Comparison of ENCODE assay signal across 26 cellular contexts in genomic region chr11:20014067-20014402, GRCh38.
DNase-seq lines count a peak whose midpoint lies in the region; ATAC-seq, FAIRE-seq and TF ChIP-seq lines count a peak whose summit lies in the region.
"Had no signal": no experiment of that assay in that cellular context is flagged by ENCODE, and none has a peak within 500 bp of the region (broad histone marks: within the 10 kb centered on the region; RNA-seq: fewer than 3 reads in every experiment).

No MANE protein-coding gene starts in this region.

- H3K36me3 ChIP-seq in heart right ventricle (no peaks in the 10 kb centered on the region), spleen (no peaks in the 10 kb centered on the region)
- H3K36me3 ChIP-seq: breast epithelium, esophagus muscularis mucosa, lower lobe of right lung had no signal

- no peak for TF ChIP-seq EP300 in A549 (IDR thresholded peaks at IDR 0.05)

- TF ChIP-seq POLR2A in A549 (IDR thresholded peaks at IDR 0.05; ENCODE audit: low read length) (no peak), spleen (IDR thresholded peaks at IDR 0.05) (no peak)

- no peak for DNase-seq in A549 (ENCODE audit: low read depth in 1 of 2, low spot score in 1 of 2)
- peak; percentile 75 for DNase-seq in NCI-H69 (lab: John Stamatoyannopoulos, UW)
- DNase-seq in heart right ventricle: no peak
- DNase-seq in nephron progenitor cell: no peak
- DNase-seq in left lobe of liver (ENCODE audit: low spot score): no peak
- no peak for DNase-seq in GF-D8 (lab: John Stamatoyannopoulos, UW)
- DNase-seq in spleen: no peak
- DNase-seq: ACHN; activated CD4-positive, alpha-beta T cell treated with anti-CD3 and anti-CD28 coated beads, Interleukin-2, amount 10 ng/mL, durations not matched to agents 24 days and 14 days; activated T-cell treated with anti-CD3 and anti-CD28 coated beads, Interleukin-2, amount 50 U/mL, for 48 hours; C1 segment of cervical spinal cord; EL; foreskin melanocyte; hypothalamus; KBM-7; lower lobe of right lung; MG63; stimulated activated CD4-positive, alpha-beta T cell treated with anti-CD3 and anti-CD28 coated beads, Interleukin-2, amount 100 ng/mL, for 48 hours had no signal

- H3K36me3 Mint-ChIP-seq in nephron progenitor cell (ENCODE audit: low read depth): no peaks in the 10 kb centered on the region
- H3K36me3 Mint-ChIP-seq: stimulated activated effector memory CD8-positive, alpha-beta T cell treated with anti-CD3 and anti-CD28 coated beads, Interleukin-12 subunit alpha, Interleukin-12 subunit beta, amount 100 ng/mL, for 72 hours had no signal

- no peak for TF ChIP-seq RAD21 in A549 (conservative IDR thresholded peaks at IDR 0.05 in 1 of 2, IDR thresholded peaks at IDR 0.05 in 1 of 2)

- no peak overlapping the region for H3K4me3 Mint-ChIP-seq in nephron progenitor cell
- H3K4me3 Mint-ChIP-seq: activated CD4-positive, alpha-beta T cell treated with anti-CD3 and anti-CD28 coated beads, Interleukin-2, amount 10 ng/mL, durations not matched to agents 24 days and 14 days; stimulated activated effector memory CD8-positive, alpha-beta T cell treated with anti-CD3 and anti-CD28 coated beads, Interleukin-12 subunit alpha, Interleukin-12 subunit beta, amount 100 ng/mL, for 72 hours; T-helper 1 cell treated with Interleukin-12 subunit alpha and Interleukin-12 subunit beta and Interleukin-4 antibody, amounts not matched to agents 30 μg/mL and 1 μg/mL, for 36 hours had no signal

- H3K4me3 ChIP-seq in A549 (no peak overlapping the region), heart right ventricle (no peak overlapping the region), spleen (no peak overlapping the region)
- H3K4me3 ChIP-seq: breast epithelium, coronary artery, esophagus muscularis mucosa, lower lobe of right lung, MG63, smooth muscle cell had no signal

- H3K4me1 Mint-ChIP-seq in nephron progenitor cell: peaks cover 41% of the 10 kb centered on the region
- H3K4me1 Mint-ChIP-seq: activated CD4-positive, alpha-beta T cell treated with anti-CD3 and anti-CD28 coated beads, Interleukin-2, amount 10 ng/mL, durations not matched to agents 24 days and 14 days; stimulated activated effector memory CD8-positive, alpha-beta T cell treated with anti-CD3 and anti-CD28 coated beads, Interleukin-12 subunit alpha, Interleukin-12 subunit beta, amount 100 ng/mL, for 72 hours had no signal

- no peaks in the 10 kb centered on the region for H3K9me3 Mint-ChIP-seq in nephron progenitor cell
- H3K9me3 Mint-ChIP-seq: activated CD4-positive, alpha-beta T cell treated with anti-CD3 and anti-CD28 coated beads, Interleukin-2, amount 10 ng/mL, durations not matched to agents 24 days and 14 days; stimulated activated effector memory CD8-positive, alpha-beta T cell treated with anti-CD3 and anti-CD28 coated beads, Interleukin-12 subunit alpha, Interleukin-12 subunit beta, amount 100 ng/mL, for 72 hours; T-helper 1 cell treated with Interleukin-12 subunit alpha and Interleukin-12 subunit beta and Interleukin-4 antibody, amounts not matched to agents 30 μg/mL and 1 μg/mL, for 36 hours had no signal

- no peaks in the 10 kb centered on the region for H3K27me3 ChIP-seq in heart right ventricle
- H3K27me3 ChIP-seq in spleen (replicated peaks in 1 of 7): peaks cover 0 to 10% (median 0%) of the 10 kb centered on the region in 7 donors
- H3K27me3 ChIP-seq: breast epithelium, esophagus muscularis mucosa, MG63 had no signal

- ATAC-seq in A549 (no peak; a peak in 1 of 6 replicates), heart right ventricle (peak in 6 of 8 donors; percentile 5 to 59 (median 22)), left lobe of liver (no peak), GM18511 (IDR thresholded peaks at IDR 0.05; ENCODE audit: unreplicated experiment) (no peak)
- ATAC-seq: lower lobe of right lung; stimulated activated effector memory CD8-positive, alpha-beta T cell treated with anti-CD3 and anti-CD28 coated beads, Interleukin-12 subunit alpha, Interleukin-12 subunit beta, amount 100 ng/mL, for 72 hours had no signal

- peak overlapping the region; percentile 46 for H3K4me2 ChIP-seq in A549
- H3K4me2 ChIP-seq: smooth muscle cell had no signal

- intact Hi-C loops in heart right ventricle (cut with DNase I): no loop called here
- intact Hi-C loops in spleen (cut with DNase I; ENCODE audit: low total_unique reads): no loop called here

- peak overlapping the region; percentile 86 for H3K27ac Mint-ChIP-seq in nephron progenitor cell
- H3K27ac Mint-ChIP-seq: activated CD4-positive, alpha-beta T cell treated with anti-CD3 and anti-CD28 coated beads, Interleukin-2, amount 10 ng/mL, durations not matched to agents 24 days and 14 days; stimulated activated effector memory CD8-positive, alpha-beta T cell treated with anti-CD3 and anti-CD28 coated beads, Interleukin-12 subunit alpha, Interleukin-12 subunit beta, amount 100 ng/mL, for 72 hours; T-helper 1 cell treated with Interleukin-12 subunit alpha and Interleukin-12 subunit beta and Interleukin-4 antibody, amounts not matched to agents 30 μg/mL and 1 μg/mL, for 36 hours had no signal

- H3K9me3 ChIP-seq in A549 (no peaks in the 10 kb centered on the region), heart right ventricle (no peaks in the 10 kb centered on the region), spleen (no peaks in the 10 kb centered on the region)
- H3K9me3 ChIP-seq: breast epithelium, esophagus muscularis mucosa, lower lobe of right lung, MG63 had no signal

- peak overlapping the region; percentile 67 to 82 for H3K27ac ChIP-seq in A549
- H3K27ac ChIP-seq in heart right ventricle: peak overlapping the region in 6 of 10 donors; percentile 20 to 66 (median 47)
- no peak overlapping the region for H3K27ac ChIP-seq in spleen
- H3K27ac ChIP-seq: breast epithelium, coronary artery, esophagus muscularis mucosa, lower lobe of right lung had no signal

- H3K27me3 Mint-ChIP-seq in nephron progenitor cell (ENCODE audit: low read depth, poor library complexity): no peaks in the 10 kb centered on the region

- WGBS in A549 (ENCODE audit: missing lambda C conversion rate): 50% methylated on average over 2 of the region's 2 CpGs
- 20 to 33% methylated on average over 2 of the region's 2 CpGs for WGBS in heart right ventricle, 2 donors
- 18 to 24% (median 21%) methylated on average over 2 of the region's 2 CpGs for WGBS in spleen, 5 donors

- POLR2A ChIA-PET in A549 (lab: Yijun Ruan, JAX): no interaction called here

- no peak for TF ChIP-seq CTCF in A549 (IDR thresholded peaks at IDR 0.05)
- TF ChIP-seq CTCF in heart right ventricle (IDR thresholded peaks at IDR 0.05): no peak
- TF ChIP-seq CTCF in nephron progenitor cell (IDR thresholded peaks at IDR 0.05): no peak
- no peak for TF ChIP-seq CTCF in spleen (IDR thresholded peaks at IDR 0.05 in 8 of 11, conservative IDR thresholded peaks at IDR 0.05 in 3 of 11)

- H3K4me1 ChIP-seq in A549: peaks cover 63% of the 10 kb centered on the region
- peaks cover 0 to 53% (median 12%) of the 10 kb centered on the region in 9 donors for H3K4me1 ChIP-seq in heart right ventricle
- H3K4me1 ChIP-seq in spleen: no peaks in the 10 kb centered on the region
- H3K4me1 ChIP-seq: breast epithelium, lower lobe of right lung had no signal

- no peak for FAIRE-seq in A549 (lab: Jason Lieb, UNC)
- FAIRE-seq: urothelium cell line had no signal

- CTCF ChIA-PET in A549 (lab: Yijun Ruan, JAX): interaction anchor here (2.0 to 3.4 kb wide), 3 partner anchors 14 to 97 kb away, joined by 6 to 13 read pairs (median 8); no protein-coding TSS in a partner anchor

TF ChIP-seq in A549, 52 proteins besides CTCF, POLR2A, EP300 and RAD21 (continues in another document):
- TF ChIP-seq ZFP36 (IDR thresholded peaks at IDR 0.05; ENCODE audit: borderline replicate concordance, partially characterized antibody): no peak
- TF ChIP-seq ZC3H11A (IDR thresholded peaks at IDR 0.05): no peak
- TF ChIP-seq NPAS2 (CRISPR knock-in tag; IDR thresholded peaks at IDR 0.05; ENCODE audit: borderline replicate concordance): no peak
- no peak for TF ChIP-seq PHF8 (IDR thresholded peaks at IDR 0.05; ENCODE audit: borderline replicate concordance, low read depth)
- no peak for TF ChIP-seq REST (IDR thresholded peaks at IDR 0.05)
- no peak for TF ChIP-seq CEBPB (IDR thresholded peaks at IDR 0.05)
- TF ChIP-seq USF2 (IDR thresholded peaks at IDR 0.05): no peak
- TF ChIP-seq FOSL2 (IDR thresholded peaks at IDR 0.05): no peak
- TF ChIP-seq FOSL2 (CRISPR knock-in tag; IDR thresholded peaks at IDR 0.05): no peak
- TF ChIP-seq JUNB (IDR thresholded peaks at IDR 0.05): no peak
- TF ChIP-seq POLR2AphosphoS2 (conservative IDR thresholded peaks at IDR 0.05; ENCODE audit: low read length): no peak

Comparison
In these comparisons a context has a peak if more than half of its experiments do, and no peak if none do; other contexts are left out.
1. ATAC-seq: peak in heart right ventricle (6 of 8); none in A549 (0 of 2), left lobe of liver (single experiment) and GM18511 (single experiment).
2. H3K27ac ChIP-seq: peak in A549 (2 of 2) and heart right ventricle (6 of 10); none in spleen (0 of 8).